Comparison of ENCODE assay signal across 20 cellular contexts in genomic region chr15:73038186-73038585, GRCh38.
"Had no signal": no experiment of that assay in that cellular context is flagged by ENCODE, and none has a peak within 500 bp of the region (broad histone marks: within the 10 kb centered on the region; RNA-seq: fewer than 3 reads in every experiment).

No MANE protein-coding gene starts in this region.

- H3K9me3 ChIP-seq: SJSA1 had no signal

- H3K4me3 ChIP-seq: SJSA1, SK-N-MC had no signal

- DNase-seq: KBM-7, MV-4-11, NCI-H1048, NCI-H1105, NCI-H1417, NCI-H1436 treated with DMSO at 0.1 percent for 48 hours, NCI-H1694, NCI-H187 treated with DMSO at 0.1 percent for 48 hours, NCI-H2029 treated with DMSO at 0.1 percent for 48 hours, NCI-H2227 treated with DMSO at 0.1 percent for 48 hours, NCI-H524, NCI-H526 treated with DMSO at 0.1 percent for 48 hours, NCI-H748 treated with DMSO at 0.1 percent for 48 hours, Right ventricle myocardium superior, RPMI8226, SIG-M5 had no signal

- H3K36me3 ChIP-seq: SJSA1 had no signal

- H3K27ac ChIP-seq: HL-60, SJSA1, SK-N-MC had no signal

- H3K4me1 ChIP-seq: SJSA1 had no signal

- FAIRE-seq: RCC 7860 had no signal
